ENCODE assay signal across 8 cellular contexts in the genomic region with DNA sequence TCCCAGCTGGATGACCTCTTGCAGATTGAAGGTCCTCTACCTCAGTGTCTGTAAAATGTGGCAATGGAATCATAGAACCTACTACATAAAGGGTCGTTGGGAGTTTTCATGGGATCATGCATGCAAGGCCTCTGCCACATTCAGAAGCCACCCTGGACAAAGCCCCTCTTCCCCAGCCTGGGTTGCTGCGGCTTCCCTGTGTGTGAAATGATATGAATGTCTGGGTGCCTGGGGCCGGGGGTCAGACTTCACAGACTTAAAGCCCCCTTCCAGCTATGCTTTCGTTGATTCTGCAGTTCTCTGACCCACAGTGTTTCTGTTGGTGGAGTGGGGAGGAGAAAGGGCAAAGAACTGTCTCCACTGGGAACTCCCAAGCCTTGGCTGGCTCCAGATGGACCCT.
"Had no signal": no experiment of that assay in that cellular context is flagged by ENCODE, and none has a peak within 500 bp of the region (broad histone marks: within the 10 kb centered on the region; RNA-seq: fewer than 3 reads in every experiment).

No MANE protein-coding gene starts in this region.

- H3K4me3 ChIP-seq: body of pancreas, suprapubic skin had no signal

- H3K9me3 Mint-ChIP-seq: activated naive CD8-positive, alpha-beta T cell treated with anti-CD3 and anti-CD28 coated beads for 36 hours had no signal

- H3K27ac ChIP-seq: body of pancreas, foreskin keratinocyte, suprapubic skin had no signal

- H3K36me3 ChIP-seq: suprapubic skin, transverse colon had no signal

- H3K4me1 ChIP-seq: body of pancreas, foreskin keratinocyte had no signal

- H3K27ac Mint-ChIP-seq: activated naive CD8-positive, alpha-beta T cell treated with anti-CD3 and anti-CD28 coated beads for 36 hours; T-helper 17 cell had no signal

- H3K9me3 ChIP-seq: body of pancreas, right atrium auricular region, suprapubic skin, transverse colon had no signal

- H3K27me3 ChIP-seq: body of pancreas, dorsolateral prefrontal cortex, right atrium auricular region, transverse colon had no signal

- H3K36me3 Mint-ChIP-seq: activated naive CD8-positive, alpha-beta T cell treated with anti-CD3 and anti-CD28 coated beads for 36 hours had no signal

- H3K4me3 Mint-ChIP-seq: activated naive CD8-positive, alpha-beta T cell treated with anti-CD3 and anti-CD28 coated beads for 36 hours; T-helper 17 cell had no signal
